ENCODE assay signal across 8 cellular contexts in the genomic region with DNA sequence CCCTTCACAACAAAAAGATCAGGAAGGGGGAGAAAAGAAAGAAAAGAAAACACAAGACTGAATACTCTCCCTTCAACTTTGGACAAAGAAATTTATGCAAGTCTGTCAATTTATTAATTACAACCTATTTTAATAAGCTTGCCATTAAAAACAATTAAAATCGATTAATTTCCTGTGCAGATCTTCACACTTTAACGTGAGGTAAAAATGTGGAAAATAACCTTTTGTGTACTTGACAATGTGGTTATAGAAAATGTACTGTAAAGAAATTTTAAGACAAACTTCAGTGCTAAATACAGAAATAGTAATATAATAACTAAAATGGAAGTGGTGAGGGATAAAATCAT. TPM values are rescaled to one million over a fixed set of nuclear protein-coding genes. Genes with fewer than 3 reads are reported as not detected.
DNase-seq lines count a peak whose midpoint lies in the region; ATAC-seq and TF ChIP-seq lines count a peak whose summit lies in the region.

No MANE protein-coding gene starts in this region.

- H3K9me3 ChIP-seq in sigmoid colon, result no peaks in the 10 kb centered on the region

- H3K4me1 ChIP-seq in sigmoid colon, result peaks cover 0 to 16% (median 7%) of the 10 kb centered on the region in 4 donors

- no peak overlapping the region for H3K27ac ChIP-seq in sigmoid colon
- no peak overlapping the region for H3K27ac ChIP-seq in substantia nigra (ENCODE audit: low read depth, low read length, poor library complexity, severe bottlenecking)

- H3K9me3 Mint-ChIP-seq in CD14-positive monocyte, result peaks cover 0 to 5% (median 0%) of the 10 kb centered on the region in 7 donors
- peaks cover 0 to 2% (median 0%) of the 10 kb centered on the region in 3 donors for H3K9me3 Mint-ChIP-seq in IgD-negative memory B cell
- no peaks in the 10 kb centered on the region for H3K9me3 Mint-ChIP-seq in central memory CD8-positive, alpha-beta T cell
- no peaks in the 10 kb centered on the region for H3K9me3 Mint-ChIP-seq in natural killer cell treated with Interleukin-12 subunit alpha and Interleukin-12 subunit beta and Interleukin-15 and Interleukin-18, amount 100 ng/mL, for 72 hours

- no peak for ATAC-seq in central memory CD8-positive, alpha-beta T cell (replicated peaks; ENCODE audit: extremely low read depth, poor library complexity, severe bottlenecking)
- ATAC-seq in natural killer cell treated with Interleukin-12 subunit alpha and Interleukin-12 subunit beta and Interleukin-15 and Interleukin-18, amount 100 ng/mL, for 72 hours, result no peak
- ATAC-seq in GM21737 (IDR thresholded peaks at IDR 0.05; ENCODE audit: unreplicated experiment) (no peak), GM21515 (IDR thresholded peaks at IDR 0.05; ENCODE audit: unreplicated experiment) (no peak)

- DNase-seq in CD14-positive monocyte (ENCODE audit: low spot score) (no peak), sigmoid colon (no peak), substantia nigra (lab: John Stamatoyannopoulos, UW) (no peak)
- DNase-seq in central memory CD8-positive, alpha-beta T cell (ENCODE audit: low spot score in 2 of 2), result no peak
- DNase-seq in natural killer cell treated with Interleukin-12 subunit alpha and Interleukin-12 subunit beta and Interleukin-15 and Interleukin-18, amount 100 ng/mL, for 72 hours (ENCODE audit: low spot score), result no peak

- H3K27me3 ChIP-seq in sigmoid colon, result no peaks in the 10 kb centered on the region

- intact Hi-C loops in CD14-positive monocyte (cut with micrococcal nuclease), result loop anchor here in 1 of 2 donors (10.0 kb wide), 2 partner anchors 320 to 490 kb away; no protein-coding TSS in a partner anchor
- intact Hi-C loops in sigmoid colon (cut with DNase I), result loop anchor here (2.0 to 10.0 kb wide), 5 partner anchors 150 to 486 kb away; no protein-coding TSS in a partner anchor

- TF ChIP-seq POLR2A in sigmoid colon (IDR thresholded peaks at IDR 0.05), result no peak

- H3K4me3 ChIP-seq in sigmoid colon, result peak overlapping the region in 1 of 4 donors; percentile 9

- H3K27ac Mint-ChIP-seq in CD14-positive monocyte, result no peak overlapping the region
- H3K27ac Mint-ChIP-seq in IgD-negative memory B cell, result peak overlapping the region in 2 of 3 donors; percentile 78 to 83
- H3K27ac Mint-ChIP-seq in central memory CD8-positive, alpha-beta T cell (ENCODE audit: low read depth), result peak overlapping the region; percentile 98
- peak overlapping the region in 1 of 2 donors; percentile 22 for H3K27ac Mint-ChIP-seq in natural killer cell treated with Interleukin-12 subunit alpha and Interleukin-12 subunit beta and Interleukin-15 and Interleukin-18, amount 100 ng/mL, for 72 hours

- TF ChIP-seq CTCF in CD14-positive monocyte (IDR thresholded peaks at IDR 0.05), result peak; percentile 70
- no peak for TF ChIP-seq CTCF in sigmoid colon (IDR thresholded peaks at IDR 0.05)

- H3K27me3 Mint-ChIP-seq in CD14-positive monocyte (ENCODE audit: low read depth in 3 of 3), result peaks cover 17 to 26% (median 18%) of the 10 kb centered on the region in 3 donors
- H3K27me3 Mint-ChIP-seq in IgD-negative memory B cell, result peaks cover 32% of the 10 kb centered on the region
- no peaks in the 10 kb centered on the region for H3K27me3 Mint-ChIP-seq in central memory CD8-positive, alpha-beta T cell
- no peaks in the 10 kb centered on the region for H3K27me3 Mint-ChIP-seq in natural killer cell treated with Interleukin-12 subunit alpha and Interleukin-12 subunit beta and Interleukin-15 and Interleukin-18, amount 100 ng/mL, for 72 hours

- TF ChIP-seq EP300 in sigmoid colon (IDR thresholded peaks at IDR 0.05), result no peak

- H3K4me1 Mint-ChIP-seq in CD14-positive monocyte (peaks cover 29% of the 10 kb centered on the region), IgD-negative memory B cell (peaks cover 11 to 21% (median 21%) of the 10 kb centered on the region in 3 donors)
- H3K4me1 Mint-ChIP-seq in central memory CD8-positive, alpha-beta T cell, result peaks cover 34% of the 10 kb centered on the region
- H3K4me1 Mint-ChIP-seq in natural killer cell treated with Interleukin-12 subunit alpha and Interleukin-12 subunit beta and Interleukin-15 and Interleukin-18, amount 100 ng/mL, for 72 hours (ENCODE audit: low read depth in 2 of 2), result peaks cover 25 to 26% of the 10 kb centered on the region in 2 donors

- WGBS in sigmoid colon, 2 donors, result 39 to 72% methylated on average over 2 of the region's 2 CpGs

- H3K4me3 Mint-ChIP-seq in CD14-positive monocyte, result peak overlapping the region; percentile 40 to 83
- peak overlapping the region; percentile 30 to 97 (median 94) for H3K4me3 Mint-ChIP-seq in IgD-negative memory B cell
- peak overlapping the region; percentile 90 for H3K4me3 Mint-ChIP-seq in central memory CD8-positive, alpha-beta T cell
- H3K4me3 Mint-ChIP-seq in natural killer cell treated with Interleukin-12 subunit alpha and Interleukin-12 subunit beta and Interleukin-15 and Interleukin-18, amount 100 ng/mL, for 72 hours, result peak overlapping the region; percentile 97

- no peaks in the 10 kb centered on the region for H3K36me3 ChIP-seq in sigmoid colon

- H3K36me3 Mint-ChIP-seq in CD14-positive monocyte (peaks cover 0 to under 1% of the 10 kb centered on the region in 2 donors), IgD-negative memory B cell (no peaks in the 10 kb centered on the region)
- peaks cover 32% of the 10 kb centered on the region for H3K36me3 Mint-ChIP-seq in central memory CD8-positive, alpha-beta T cell (ENCODE audit: insufficient read depth)
- no peaks in the 10 kb centered on the region for H3K36me3 Mint-ChIP-seq in natural killer cell treated with Interleukin-12 subunit alpha and Interleukin-12 subunit beta and Interleukin-15 and Interleukin-18, amount 100 ng/mL, for 72 hours

RNA-seq across cellular contexts. Expression of a gene that starts 2.7 kb away (rescaled TPM):
- polyA plus RNA-seq in CD14-positive monocyte (1 to 10 TPM in 1 of 2 donors, under 1 TPM in 1; 0.81 to 2.3 TPM), IgD-negative memory B cell (3.2 TPM), sigmoid colon (100 to 1,000 TPM in 2 of 3 donors, 10 to 100 TPM in 1; 24.6 to 132 (median 111) TPM)
- 10 to 100 TPM; 15.7 to 29.7 TPM for total RNA-seq in natural killer cell treated with Interleukin-12 subunit alpha and Interleukin-12 subunit beta and Interleukin-15 and Interleukin-18, amount 100 ng/mL, for 72 hours
- total RNA-seq in sigmoid colon, result 10 to 100 TPM; 19.0 to 27.1 (median 24.2) TPM

RNA-seq across cellular contexts. Expression of a gene that starts 59.1 kb away (rescaled TPM):
- 1 to 10 TPM; 5.1 to 6.3 TPM for polyA plus RNA-seq in CD14-positive monocyte
- polyA plus RNA-seq in IgD-negative memory B cell, result 5.3 TPM
- 10 to 100 TPM; 26.6 to 40.7 TPM for total RNA-seq in natural killer cell treated with Interleukin-12 subunit alpha and Interleukin-12 subunit beta and Interleukin-15 and Interleukin-18, amount 100 ng/mL, for 72 hours
- 10 to 100 TPM; 25.5 to 51.5 (median 34.0) TPM for total RNA-seq in sigmoid colon
- polyA plus RNA-seq in sigmoid colon, result 10 to 100 TPM in 2 of 3 donors, 1 to 10 TPM in 1; 7.4 to 10.8 (median 10.2) TPM

Comparison
In these comparisons a context has a peak if more than half of its experiments do, and no peak if none do; other contexts are left out.
1. H3K27ac Mint-ChIP-seq: peak in IgD-negative memory B cell (2 of 3) and central memory CD8-positive, alpha-beta T cell (single experiment); none in CD14-positive monocyte (0 of 7).
2. Peak in every context shown above with its lines, with median percentiles within 50 percentile points of each other: H3K4me3 Mint-ChIP-seq.